ENCODE assay signal across 27 cellular contexts in the genomic region with DNA sequence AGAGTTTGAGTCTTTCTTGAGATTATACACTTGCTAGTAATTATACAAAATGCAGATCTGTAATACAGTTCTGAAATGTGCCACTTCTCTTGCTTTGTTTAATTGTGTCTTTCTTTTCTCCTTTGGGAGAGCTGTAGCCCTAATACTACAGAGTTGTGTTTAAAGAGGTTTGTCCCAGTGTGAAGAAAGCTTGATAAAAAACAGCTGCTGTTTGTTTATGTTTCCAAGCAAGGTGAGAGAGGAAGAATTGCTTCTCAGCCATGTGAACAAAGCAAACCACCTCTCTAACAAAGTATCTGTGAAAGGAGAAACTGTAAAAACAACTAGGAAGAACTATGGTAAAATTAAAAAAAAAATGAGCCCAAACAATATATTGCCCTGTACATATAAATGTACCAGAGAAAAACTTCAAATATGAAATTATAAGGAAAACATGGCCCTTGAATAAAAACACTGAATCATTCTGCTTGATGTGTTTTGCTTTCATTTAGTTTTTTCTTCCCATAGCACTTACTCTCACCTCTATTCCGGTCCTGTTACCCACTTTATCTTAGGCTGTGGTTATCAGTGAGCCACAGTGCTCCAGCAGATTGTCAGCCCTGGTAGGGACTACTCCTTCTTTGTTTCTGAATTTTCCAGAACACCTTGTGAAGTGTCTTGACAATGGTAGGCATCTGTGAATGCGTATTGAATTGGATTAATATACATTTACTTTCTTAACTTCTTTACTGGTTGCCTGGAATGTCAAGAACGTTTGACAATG.
"Had no signal": no experiment of that assay in that cellular context is flagged by ENCODE, and none has a peak within 500 bp of the region (broad histone marks: within the 10 kb centered on the region; RNA-seq: fewer than 3 reads in every experiment).

No MANE protein-coding gene starts in this region.

- H3K4me3 Mint-ChIP-seq: activated CD4-positive, alpha-beta T cell treated with anti-CD3 and anti-CD28 coated beads, Interleukin-2, amount 10 ng/mL, durations not matched to agents 7 days and 5 days; activated CD8-positive, alpha-beta memory T cell treated with anti-CD3 and anti-CD28 coated beads, Interleukin-2, amount 10 ng/mL, durations not matched to agents 7 days and 5 days; activated CD8-positive, alpha-beta T cell treated with anti-CD3 and anti-CD28 coated beads for 36 hours; activated naive CD8-positive, alpha-beta T cell; naive thymus-derived CD4-positive, alpha-beta T cell; neural crest cell; type B pancreatic cell had no signal

- H3K27ac Mint-ChIP-seq: activated CD4-positive, alpha-beta T cell treated with anti-CD3 and anti-CD28 coated beads, Interleukin-2, amount 10 ng/mL, durations not matched to agents 7 days and 5 days; activated CD8-positive, alpha-beta memory T cell treated with anti-CD3 and anti-CD28 coated beads, Interleukin-2, amount 10 ng/mL, durations not matched to agents 7 days and 5 days; activated CD8-positive, alpha-beta T cell treated with anti-CD3 and anti-CD28 coated beads for 36 hours; activated naive CD8-positive, alpha-beta T cell; type B pancreatic cell had no signal

- H3K4me1 ChIP-seq: adrenal gland, ascending aorta, colonic mucosa, testis, vagina had no signal

- H3K9me3 ChIP-seq: adrenal gland, colonic mucosa, testis, vagina had no signal

- H3K27me3 ChIP-seq: adrenal gland, ascending aorta, brain microvascular endothelial cell, colonic mucosa, dorsolateral prefrontal cortex, heart left ventricle, spleen, testis, vagina had no signal

- H3K27me3 Mint-ChIP-seq: activated CD8-positive, alpha-beta memory T cell treated with anti-CD3 and anti-CD28 coated beads, Interleukin-2, amount 10 ng/mL, durations not matched to agents 7 days and 5 days; activated CD8-positive, alpha-beta T cell treated with anti-CD3 and anti-CD28 coated beads for 36 hours; activated naive CD8-positive, alpha-beta T cell; type B pancreatic cell had no signal

- H3K4me3 ChIP-seq: adrenal gland, ascending aorta, colonic mucosa, dorsolateral prefrontal cortex, heart left ventricle, lung, spleen, testis, vagina had no signal

- H3K36me3 Mint-ChIP-seq: activated CD8-positive, alpha-beta memory T cell treated with anti-CD3 and anti-CD28 coated beads, Interleukin-2, amount 10 ng/mL, durations not matched to agents 7 days and 5 days; activated naive CD8-positive, alpha-beta T cell; naive thymus-derived CD4-positive, alpha-beta T cell; type B pancreatic cell had no signal

- H3K27ac ChIP-seq: adrenal gland, ascending aorta, brain microvascular endothelial cell, colonic mucosa, dorsolateral prefrontal cortex, epithelial cell of prostate, spleen, testis, vagina had no signal

- DNase-seq: activated CD4-positive, alpha-beta T cell treated with anti-CD3 and anti-CD28 coated beads, Interleukin-2, amount 10 ng/mL, durations not matched to agents 7 days and 5 days; activated CD8-positive, alpha-beta memory T cell treated with anti-CD3 and anti-CD28 coated beads, Interleukin-2, amount 10 ng/mL, durations not matched to agents 7 days and 5 days; activated CD8-positive, alpha-beta T cell treated with anti-CD3 and anti-CD28 coated beads for 36 hours; activated naive CD4-positive, alpha-beta T cell; adrenal gland; brain microvascular endothelial cell; colonic mucosa; dorsolateral prefrontal cortex; heart left ventricle; islet precursor cell; left cardiac atrium; naive thymus-derived CD4-positive, alpha-beta T cell; occipital lobe; posterior cingulate gyrus; retina; spleen; stimulated activated CD4-positive, alpha-beta T cell treated with anti-CD3 and anti-CD28 coated beads, Interleukin-4, amount 100 ng/mL, for 1 hour; stimulated activated naive CD4-positive, alpha-beta T cell; testis had no signal

- H3K36me3 ChIP-seq: adrenal gland, ascending aorta, brain microvascular endothelial cell, colonic mucosa, heart left ventricle, spleen, vagina had no signal

- H3K4me1 Mint-ChIP-seq: neural crest cell had no signal

- ATAC-seq: activated CD4-positive, CD25-positive, alpha-beta regulatory T cell treated with anti-CD3 and anti-CD28 coated beads, Interleukin-2, amount 50 U/mL, for 24 hours; activated CD8-positive, alpha-beta memory T cell treated with anti-CD3 and anti-CD28 coated beads, Interleukin-2, amount 10 ng/mL, durations not matched to agents 7 days and 5 days; activated CD8-positive, alpha-beta T cell treated with anti-CD3 and anti-CD28 coated beads for 36 hours; naive thymus-derived CD4-positive, alpha-beta T cell had no signal
